ENCODE assay signal across 9 cellular contexts in genomic region chr16:19438739-19439138, GRCh38. TPM values are rescaled to one million over a fixed set of nuclear protein-coding genes. Genes with fewer than 3 reads are reported as not detected.
"Had no signal": no experiment of that assay in that cellular context is flagged by ENCODE, and none has a peak within 500 bp of the region (broad histone marks: within the 10 kb centered on the region; RNA-seq: fewer than 3 reads in every experiment).

No MANE protein-coding gene starts in this region.

- FAIRE-seq: G401.6, GM12878, GM12891, GM12892, GM18507, GM19239 had no signal

- DNase-seq: GDM1, GF-D8 had no signal

- ATAC-seq: GM12878 had no signal

- H3K4me3 ChIP-seq: GM12878 had no signal

RNA-seq across cellular contexts. Expression of gene TMC5, which starts 21.1 kb away (rescaled TPM):
- total RNA-seq: G401, GM12878 had no signal
